12 cellular contexts compared by ENCODE assay signal in the genomic region with DNA sequence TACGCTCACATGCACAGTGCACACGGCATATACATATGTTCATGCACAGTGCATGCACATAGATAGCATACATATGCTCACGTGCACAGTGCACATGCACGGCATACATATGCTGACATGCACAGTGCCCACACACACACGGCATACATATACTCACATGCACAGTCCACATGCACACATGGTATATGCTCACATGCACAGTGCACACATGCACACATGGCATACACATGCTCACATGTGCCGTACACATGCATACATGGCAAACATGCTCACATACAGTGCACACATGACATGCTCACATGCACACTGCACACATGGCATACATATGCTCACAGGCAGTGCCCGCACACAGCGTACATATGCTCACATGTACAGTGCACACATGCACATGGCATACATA.
"Had no signal": no experiment of that assay in that cellular context is flagged by ENCODE, and none has a peak within 500 bp of the region (broad histone marks: within the 10 kb centered on the region; RNA-seq: fewer than 3 reads in every experiment).

No MANE protein-coding gene starts in this region.

- ATAC-seq: activated CD8-positive, alpha-beta T cell treated with anti-CD3 and anti-CD28 coated beads, Interleukin-2, amount 10 ng/mL, durations not matched to agents 7 days and 5 days; effector memory CD8-positive, alpha-beta T cell; stimulated activated memory B cell treated with anti-CD40 and anti-IgM and Interleukin-4, amounts not matched to agents 10 μg/mL and 1 μg/mL and 100 μg/mL, for 72 hours; T-helper 17 cell; WTC11 had no signal

- H3K36me3 ChIP-seq: ovary, thyroid gland, uterus had no signal

- H3K27ac ChIP-seq: ovary, thyroid gland, uterus had no signal

- FAIRE-seq: frontal cortex had no signal

- DNase-seq: activated CD4-positive, alpha-beta T cell treated with anti-CD3 and anti-CD28 coated beads, Interleukin-2, amount 10 ng/mL, durations not matched to agents 24 days and 14 days; activated CD8-positive, alpha-beta T cell treated with anti-CD3 and anti-CD28 coated beads, Interleukin-2, amount 10 ng/mL, durations not matched to agents 7 days and 5 days; activated gamma-delta T cell treated with Interleukin-2 at 50 U/mL for 16 hours; dermis blood vessel endothelial cell; effector memory CD8-positive, alpha-beta T cell; T-helper 17 cell had no signal

- H3K9me3 ChIP-seq: ovary, thyroid gland, uterus had no signal

- H3K4me3 ChIP-seq: ovary, thyroid gland, uterus had no signal

- H3K27me3 ChIP-seq: ovary, thyroid gland, uterus had no signal
